ENCODE assay signal across 7 cellular contexts in genomic region chr6:10837009-10837691, GRCh38. TPM values are rescaled to one million over a fixed set of nuclear protein-coding genes. Genes with fewer than 3 reads are reported as not detected.
DNase-seq lines count a peak whose midpoint lies in the region; ATAC-seq and TF ChIP-seq lines count a peak whose summit lies in the region.

No MANE protein-coding gene starts in this region.

- H2AFZ ChIP-seq in MM.1S (ENCODE audit: low read length), result peak overlapping the region; percentile 82; the same call in 1 of the 2 replicates

- no peaks in the 10 kb centered on the region for H3K9me2 ChIP-seq in MM.1S (replicated peaks; ENCODE audit: insufficient read depth, low read length)

- H3K4me3 Mint-ChIP-seq in brain, result peak overlapping the region; percentile 84 to 90 (median 88)
- peak overlapping the region; percentile 78 for H3K4me3 Mint-ChIP-seq in stimulated activated effector memory CD8-positive, alpha-beta T cell treated with anti-CD3 and anti-CD28 coated beads, Interleukin-12 subunit alpha, Interleukin-12 subunit beta, amount 100 ng/mL, for 72 hours

- H3K4me1 ChIP-seq in MM.1S (ENCODE audit: low read length), result peaks cover 4% of the 10 kb centered on the region; the same call in 1 of the 2 replicates

- peak overlapping the region; percentile 96 for H3K4me2 ChIP-seq in MM.1S (ENCODE audit: low read depth, low read length)

- peaks cover 61% of the 10 kb centered on the region for H3K27me3 Mint-ChIP-seq in brain

- in situ Hi-C loops in G401 (cut with HindIII; ENCODE audit: low sequenced_read_pairs), result no loop called here

- no peaks in the 10 kb centered on the region for H3K9me3 ChIP-seq in MM.1S (replicated peaks; ENCODE audit: insufficient read depth, low read length)

- no peaks in the 10 kb centered on the region for H4K20me1 ChIP-seq in MM.1S (ENCODE audit: insufficient read depth, low read length)

- ATAC-seq in stimulated activated effector memory CD8-positive, alpha-beta T cell treated with anti-CD3 and anti-CD28 coated beads, Interleukin-12 subunit alpha, Interleukin-12 subunit beta, amount 100 ng/mL, for 72 hours, result no peak

- no peaks in the 10 kb centered on the region for H3K36me3 ChIP-seq in MM.1S (replicated peaks; ENCODE audit: insufficient read depth, low read length)

- peaks cover 37% of the 10 kb centered on the region for H3K27me3 ChIP-seq in MM.1S (replicated peaks; ENCODE audit: insufficient read depth, low read length)

- peaks cover 24% of the 10 kb centered on the region for H3K4me1 Mint-ChIP-seq in brain
- H3K4me1 Mint-ChIP-seq in stimulated activated effector memory CD8-positive, alpha-beta T cell treated with anti-CD3 and anti-CD28 coated beads, Interleukin-12 subunit alpha, Interleukin-12 subunit beta, amount 100 ng/mL, for 72 hours, result peaks cover 34% of the 10 kb centered on the region

- peaks cover 0 to 3% (median 0%) of the 10 kb centered on the region in 5 experiments for H3K9me3 Mint-ChIP-seq in brain
- no peaks in the 10 kb centered on the region for H3K9me3 Mint-ChIP-seq in stimulated activated effector memory CD8-positive, alpha-beta T cell treated with anti-CD3 and anti-CD28 coated beads, Interleukin-12 subunit alpha, Interleukin-12 subunit beta, amount 100 ng/mL, for 72 hours

- TF ChIP-seq CTCF in MM.1S (IDR thresholded peaks at IDR 0.05; ENCODE audit: low read length) (no peak), brain (conservative IDR thresholded peaks at IDR 0.05) (no peak)

- peak overlapping the region; percentile 74 for H3K4me3 ChIP-seq in MM.1S (ENCODE audit: low read length)

- no peak overlapping the region for H3K27ac ChIP-seq in MM.1S (ENCODE audit: low read length)

- peak overlapping the region in 2 of 5 experiments; percentile 77 to 92 for H3K27ac Mint-ChIP-seq in brain
- H3K27ac Mint-ChIP-seq in stimulated activated effector memory CD8-positive, alpha-beta T cell treated with anti-CD3 and anti-CD28 coated beads, Interleukin-12 subunit alpha, Interleukin-12 subunit beta, amount 100 ng/mL, for 72 hours, result peak overlapping the region; percentile 97

- no peaks in the 10 kb centered on the region for H3K79me2 ChIP-seq in MM.1S (ENCODE audit: low read length)

- peak overlapping the region; percentile 76; the same call in 1 of the 2 replicates for H3K9ac ChIP-seq in MM.1S (ENCODE audit: low read length)

- peak; percentile 12 for DNase-seq in G401 (ENCODE audit: low spot score)
- DNase-seq in MM.1S, result no peak
- peak; percentile 24 for DNase-seq in inferior parietal cortex (ENCODE audit: extremely low spot score)
- DNase-seq in stimulated activated effector memory CD8-positive, alpha-beta T cell treated with anti-CD3 and anti-CD28 coated beads, Interleukin-12 subunit alpha, Interleukin-12 subunit beta, amount 100 ng/mL, for 72 hours (ENCODE audit: low spot score in 2 of 2), result no peak
- no peak for DNase-seq in NK-92 (lab: John Stamatoyannopoulos, UW; ENCODE audit: unreplicated experiment)
- no peak for DNase-seq in pons (ENCODE audit: low spot score)

- peaks cover 11% of the 10 kb centered on the region for H3K36me3 Mint-ChIP-seq in brain
- peaks cover 10% of the 10 kb centered on the region for H3K36me3 Mint-ChIP-seq in stimulated activated effector memory CD8-positive, alpha-beta T cell treated with anti-CD3 and anti-CD28 coated beads, Interleukin-12 subunit alpha, Interleukin-12 subunit beta, amount 100 ng/mL, for 72 hours

- no peaks in the 10 kb centered on the region for H3F3A ChIP-seq in MM.1S (ENCODE audit: insufficient read depth, low read length)

RNA-seq across cellular contexts. Expression of gene MAK, which starts 1.2 kb away (rescaled TPM):
- 0.18 and 0.95 TPM in 2 replicates for total RNA-seq in G401 (2014; rRNA removed; shearing (Covaris generic))
- polyA plus RNA-seq in brain (ENCODE audit: insufficient read depth, low read depth, low replicate concordance), result 0.37 TPM

RNA-seq across cellular contexts. Expression of gene GCM2, which starts 44.7 kb away (rescaled TPM):
- 0.78 TPM in 1 of 2 replicates, not detected in the other for total RNA-seq in G401 (2014; rRNA removed; shearing (Covaris generic))
- not detected for polyA plus RNA-seq in brain (ENCODE audit: insufficient read depth, low read depth, low replicate concordance)

RNA-seq across cellular contexts. Expression of gene SYCP2L, which starts 49.7 kb away (rescaled TPM):
- total RNA-seq in G401 (2014; rRNA removed; shearing (Covaris generic)), result 0.68 and 2.5 TPM in 2 replicates
- 0.75 TPM for polyA plus RNA-seq in brain (ENCODE audit: insufficient read depth, low read depth, low replicate concordance)

Comparison
In these comparisons a context has a peak if more than half of its experiments do, and no peak if none do; other contexts are left out.
1. DNase-seq: peak in G401 (single experiment) and inferior parietal cortex (single experiment); none in MM.1S (single experiment), stimulated activated effector memory CD8-positive, alpha-beta T cell treated with anti-CD3 and anti-CD28 coated beads, Interleukin-12 subunit alpha, Interleukin-12 subunit beta, amount 100 ng/mL, for 72 hours (0 of 2), NK-92 (single experiment) and pons (single experiment).